Comparison of ENCODE assay signal across 2 cellular contexts in genomic region chr5:181152406-181152805, GRCh38.
TF ChIP-seq lines count a peak whose summit lies in the region.

No MANE protein-coding gene starts in this region.

TF ChIP-seq in IMR-90, 13 proteins besides CTCF, POLR2A, EP300 and RAD21:
- no peak; the same call in 1 of the 2 replicates for TF ChIP-seq USF2 (IDR thresholded peaks at IDR 0.05; ENCODE audit: low read depth, low read length)
- TF ChIP-seq RCOR1 (IDR thresholded peaks at IDR 0.05; ENCODE audit: insufficient replicate concordance, low read length): no peak
- no peak for TF ChIP-seq CEBPB (IDR thresholded peaks at IDR 0.05; ENCODE audit: low read depth, low read length)
- no peak for TF ChIP-seq BHLHE40 (IDR thresholded peaks at IDR 0.05; ENCODE audit: low read depth, low read length)
- TF ChIP-seq RFX5 (IDR thresholded peaks at IDR 0.05; ENCODE audit: low read depth, low read length): no peak
- no peak for TF ChIP-seq MAFK (IDR thresholded peaks at IDR 0.05; ENCODE audit: low read depth, low read length)
- TF ChIP-seq MAZ (IDR thresholded peaks at IDR 0.05; ENCODE audit: borderline replicate concordance, low read depth, low read length): no peak
- no peak for TF ChIP-seq FOS (IDR thresholded peaks at IDR 0.05; ENCODE audit: low read depth, low read length)
- no peak for TF ChIP-seq NFE2L2 (IDR thresholded peaks at IDR 0.05; ENCODE audit: low read depth, low read length)
- no peak for TF ChIP-seq CHD1 (IDR thresholded peaks at IDR 0.05; ENCODE audit: low read depth, low read length)
- no peak for TF ChIP-seq SMC3 (IDR thresholded peaks at IDR 0.05; ENCODE audit: low read depth, low read length)
- no peak for TF ChIP-seq MXI1 (IDR thresholded peaks at IDR 0.05; ENCODE audit: borderline replicate concordance, low read depth, low read length)
- TF ChIP-seq ELK1 (IDR thresholded peaks at IDR 0.05; ENCODE audit: borderline replicate concordance, low read depth, low read length): no peak
TF ChIP-seq in IMR-90: peak in this region for 0.

TF ChIP-seq in HepG2, 621 proteins besides CTCF, POLR2A, EP300 and RAD21:
- TF ChIP-seq DMTF1 (CRISPR knock-in tag; IDR thresholded peaks at IDR 0.05) (no peak), NR0B2 (CRISPR knock-in tag; IDR thresholded peaks at IDR 0.05) (no peak), MLXIP (CRISPR knock-in tag; IDR thresholded peaks at IDR 0.05; ENCODE audit: borderline replicate concordance) (no peak), FOSL2 (CRISPR knock-in tag; IDR thresholded peaks at IDR 0.05) (peak; percentile 66), AKAP8 (CRISPR knock-in tag; IDR thresholded peaks at IDR 0.05) (no peak), ZBTB21 (CRISPR knock-in tag; IDR thresholded peaks at IDR 0.05) (peak; percentile 73), TSC22D2 (CRISPR knock-in tag; IDR thresholded peaks at IDR 0.05; ENCODE audit: borderline replicate concordance) (no peak), GABPB1 (CRISPR knock-in tag; IDR thresholded peaks at IDR 0.05) (no peak), NR1H2 (CRISPR knock-in tag; IDR thresholded peaks at IDR 0.05; ENCODE audit: borderline replicate concordance, low read depth) (no peak), ZNF143 (CRISPR knock-in tag; IDR thresholded peaks at IDR 0.05) (no peak), KLF9 (CRISPR knock-in tag; IDR thresholded peaks at IDR 0.05; ENCODE audit: low read depth) (no peak), CREB1 (IDR thresholded peaks at IDR 0.05) (peak; percentile 51; the same call in 1 of the 2 replicates), CREB1 (CRISPR knock-in tag; IDR thresholded peaks at IDR 0.05) (no peak), ETV5 (CRISPR knock-in tag; IDR thresholded peaks at IDR 0.05; ENCODE audit: borderline replicate concordance) (peak; percentile 11; the same call in 1 of the 2 replicates), MNT (IDR thresholded peaks at IDR 0.05) (0 out of 2 replicates have a peak, but pooled peaks have one; percentile 3), ZSCAN21 (CRISPR knock-in tag; IDR thresholded peaks at IDR 0.05; ENCODE audit: borderline replicate concordance) (no peak), SP1 (IDR thresholded peaks at IDR 0.05) (no peak), SP1 (CRISPR knock-in tag; IDR thresholded peaks at IDR 0.05) (no peak), WIZ (CRISPR knock-in tag; IDR thresholded peaks at IDR 0.05) (no peak), ZNF335 (CRISPR knock-in tag; IDR thresholded peaks at IDR 0.05) (no peak), PTBP1 (IDR thresholded peaks at IDR 0.05; ENCODE audit: low read depth, low read length, poor library complexity, severe bottlenecking) (no peak), ZBTB4 (CRISPR knock-in tag; IDR thresholded peaks at IDR 0.05; ENCODE audit: borderline replicate concordance) (no peak), ZNF563 (CRISPR knock-in tag; IDR thresholded peaks at IDR 0.05) (no peak), ZNF124 (CRISPR knock-in tag; IDR thresholded peaks at IDR 0.05) (no peak), BCL3 (CRISPR knock-in tag; IDR thresholded peaks at IDR 0.05) (no peak), ZFP36L2 (CRISPR knock-in tag; IDR thresholded peaks at IDR 0.05) (no peak), EEA1 (CRISPR knock-in tag; IDR thresholded peaks at IDR 0.05; ENCODE audit: borderline replicate concordance) (no peak), ZNF800 (CRISPR knock-in tag; IDR thresholded peaks at IDR 0.05) (no peak)
